10 cellular contexts compared by ENCODE assay signal in the genomic region with DNA sequence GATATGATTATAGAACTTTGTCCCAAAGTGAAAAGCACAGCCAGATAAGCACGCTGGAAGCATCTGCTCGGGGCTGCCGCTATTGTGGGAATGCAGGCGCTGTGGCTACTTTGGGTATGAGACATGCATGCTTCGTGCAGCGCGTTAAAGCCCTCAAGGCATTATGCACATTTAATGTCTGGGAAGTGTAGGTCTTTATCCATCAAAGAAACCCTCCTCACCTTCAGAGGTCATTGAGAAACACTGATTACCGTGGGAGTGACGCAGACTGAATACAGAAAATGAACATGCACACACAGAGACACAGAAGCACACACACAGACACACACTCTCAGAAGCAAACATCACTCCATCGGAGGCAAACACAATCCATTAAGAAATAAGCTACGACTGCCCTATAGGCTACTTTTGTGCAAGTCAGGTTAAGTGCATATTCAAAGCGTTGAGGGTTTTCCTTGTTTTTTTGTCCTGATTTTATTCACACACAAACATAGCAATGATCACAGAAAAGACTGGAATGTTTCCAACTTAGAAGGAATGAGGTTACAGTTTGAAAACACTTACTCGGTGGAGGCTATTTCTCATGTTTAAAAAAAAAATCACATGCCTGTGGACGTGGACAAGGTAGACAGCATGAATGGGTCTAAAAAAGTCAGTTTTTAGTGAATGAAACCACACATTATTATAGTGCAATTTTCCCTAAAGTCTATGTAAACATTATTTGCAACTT.
A peak's percentile ranks its signal among the peaks of the same experiment; 100 is the strongest.
DNase-seq lines count a peak whose midpoint lies in the region; ATAC-seq and TF ChIP-seq lines count a peak whose summit lies in the region.
"Had no signal": no experiment of that assay in that cellular context is flagged by ENCODE, and none has a peak within 500 bp of the region (broad histone marks: within the 10 kb centered on the region; RNA-seq: fewer than 3 reads in every experiment).

No MANE protein-coding gene starts in this region.

- no peak for TF ChIP-seq CTCF in AG10803 (conservative IDR thresholded peaks at IDR 0.05; ENCODE audit: low read length)
- TF ChIP-seq CTCF in neural progenitor cell (IDR thresholded peaks at IDR 0.05): no peak

- peaks cover 4% of the 10 kb centered on the region for H3K4me1 ChIP-seq in neural progenitor cell

- no peaks in the 10 kb centered on the region for H3K36me3 ChIP-seq in neural progenitor cell

- H4K20me1 ChIP-seq in neural progenitor cell (ENCODE audit: low read depth): no peaks in the 10 kb centered on the region

- H3K9me3 ChIP-seq in neural progenitor cell (ENCODE audit: low read depth): no peaks in the 10 kb centered on the region

- H3K27ac Mint-ChIP-seq in neural progenitor cell: peak overlapping the region; percentile 42
- no peak overlapping the region for H3K27ac Mint-ChIP-seq in activated T-cell treated with anti-CD3 and anti-CD28 coated beads, Interleukin-2, amount 50 U/mL, for 72 hours

- H3K4me3 ChIP-seq in AG10803 (ENCODE audit: low read length) (peak overlapping the region; percentile 39), neural progenitor cell (no peak overlapping the region)

- H3K36me3 Mint-ChIP-seq in neural progenitor cell: peaks cover 8% of the 10 kb centered on the region
- H3K36me3 Mint-ChIP-seq in activated T-cell treated with anti-CD3 and anti-CD28 coated beads, Interleukin-2, amount 50 U/mL, for 72 hours (ENCODE audit: insufficient read depth in 2 of 2): no peaks in the 10 kb centered on the region

- H2AFZ ChIP-seq in neural progenitor cell (replicated peaks): no peak overlapping the region

- peak; percentile 70 for DNase-seq in AG10803 (ENCODE audit: low read depth)
- DNase-seq in NCI-H526 treated with DMSO at 0.1 percent for 48 hours (lab: John Stamatoyannopoulos, UW): peak; percentile 63
- peak; percentile 74 for DNase-seq in fibroblast of peridontal ligament (ENCODE audit: extremely low read depth)
- peak; percentile 13 for DNase-seq in neural progenitor cell (ENCODE audit: low spot score)
- no peak for DNase-seq in activated T-cell treated with anti-CD3 and anti-CD28 coated beads, Interleukin-2, amount 50 U/mL, for 72 hours
- DNase-seq in stimulated activated CD4-positive, alpha-beta T cell treated with anti-CD3 and anti-CD28 coated beads, Interleukin-12 subunit alpha, Interleukin-12 subunit beta, amount 100 ng/mL, for 4 hours: no peak
- DNase-seq: NCI-H1930 had no signal

- no peaks in the 10 kb centered on the region for H3K9me3 Mint-ChIP-seq in neural progenitor cell
- H3K9me3 Mint-ChIP-seq in activated T-cell treated with anti-CD3 and anti-CD28 coated beads, Interleukin-2, amount 50 U/mL, for 72 hours: no peaks in the 10 kb centered on the region

- H3K79me2 ChIP-seq in neural progenitor cell (ENCODE audit: low read depth): peaks cover 10% of the 10 kb centered on the region

- H3K9ac ChIP-seq in neural progenitor cell: no peak overlapping the region

- no peak overlapping the region for H3K27ac ChIP-seq in neural progenitor cell

- ATAC-seq in activated T-cell treated with anti-CD3 and anti-CD28 coated beads, Interleukin-2, amount 50 U/mL, for 72 hours (replicated peaks in 1 of 2): no peak
- ATAC-seq in HG03460 (IDR thresholded peaks at IDR 0.05; ENCODE audit: unreplicated experiment) (no peak), GM18511 (IDR thresholded peaks at IDR 0.05; ENCODE audit: unreplicated experiment) (no peak)
- ATAC-seq: HCT116 had no signal

- H3K4me2 ChIP-seq in neural progenitor cell: no peak overlapping the region

- peaks cover 27% of the 10 kb centered on the region for H3K4me1 Mint-ChIP-seq in neural progenitor cell
- H3K4me1 Mint-ChIP-seq in activated T-cell treated with anti-CD3 and anti-CD28 coated beads, Interleukin-2, amount 50 U/mL, for 72 hours (ENCODE audit: low read depth): no peaks in the 10 kb centered on the region

- H3K27me3 Mint-ChIP-seq in neural progenitor cell (ENCODE audit: insufficient read depth, low read depth): no peaks in the 10 kb centered on the region
- peaks cover 10% of the 10 kb centered on the region for H3K27me3 Mint-ChIP-seq in activated T-cell treated with anti-CD3 and anti-CD28 coated beads, Interleukin-2, amount 50 U/mL, for 72 hours (ENCODE audit: low read depth)

- no peak overlapping the region for H3K4me3 Mint-ChIP-seq in neural progenitor cell
- H3K4me3 Mint-ChIP-seq in activated T-cell treated with anti-CD3 and anti-CD28 coated beads, Interleukin-2, amount 50 U/mL, for 72 hours: no peak overlapping the region

- H3K27me3 ChIP-seq in neural progenitor cell: no peaks in the 10 kb centered on the region

- H3F3A ChIP-seq in neural progenitor cell (ENCODE audit: low read depth): no peaks in the 10 kb centered on the region

Comparison
In these comparisons a context has a peak if more than half of its experiments do, and no peak if none do; other contexts are left out.
1. DNase-seq: peak in AG10803 (single experiment), NCI-H526 treated with DMSO at 0.1 percent for 48 hours (single experiment), fibroblast of peridontal ligament (single experiment) and neural progenitor cell (single experiment); none in activated T-cell treated with anti-CD3 and anti-CD28 coated beads, Interleukin-2, amount 50 U/mL, for 72 hours (0 of 2) and stimulated activated CD4-positive, alpha-beta T cell treated with anti-CD3 and anti-CD28 coated beads, Interleukin-12 subunit alpha, Interleukin-12 subunit beta, amount 100 ng/mL, for 4 hours (single experiment).